Comparison of ENCODE assay signal across 1 cellular context in the genomic region with DNA sequence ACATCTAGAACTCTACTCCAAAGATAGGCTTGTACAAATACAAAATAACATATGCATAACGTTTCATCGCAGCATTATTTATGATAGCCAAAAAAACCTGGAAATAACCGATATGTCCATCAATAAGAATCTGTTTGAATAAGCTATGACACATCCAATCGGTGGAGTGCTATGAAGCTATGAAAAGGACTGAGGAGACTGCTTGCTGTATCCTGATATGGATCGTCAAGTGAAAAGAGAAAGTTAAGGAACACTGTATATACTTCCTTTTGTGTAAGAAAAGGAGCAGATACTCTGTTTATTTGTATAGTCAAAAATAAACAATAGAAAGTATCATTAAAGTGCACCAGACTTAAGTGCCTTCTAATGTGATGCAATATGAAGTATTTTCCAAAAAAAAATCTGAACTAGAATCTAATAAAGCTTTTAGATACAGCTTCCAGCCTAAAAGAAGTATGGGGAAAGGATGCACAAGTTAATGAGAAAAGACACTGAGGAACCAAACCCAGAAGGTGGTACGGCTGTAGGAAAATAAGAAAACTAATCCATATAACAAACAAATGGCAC.
TF ChIP-seq lines count a peak whose summit lies in the region.

No MANE protein-coding gene starts in this region.

TF ChIP-seq in H1, 55 proteins besides CTCF, POLR2A, EP300 and RAD21:
- TF ChIP-seq, protein P1, sequence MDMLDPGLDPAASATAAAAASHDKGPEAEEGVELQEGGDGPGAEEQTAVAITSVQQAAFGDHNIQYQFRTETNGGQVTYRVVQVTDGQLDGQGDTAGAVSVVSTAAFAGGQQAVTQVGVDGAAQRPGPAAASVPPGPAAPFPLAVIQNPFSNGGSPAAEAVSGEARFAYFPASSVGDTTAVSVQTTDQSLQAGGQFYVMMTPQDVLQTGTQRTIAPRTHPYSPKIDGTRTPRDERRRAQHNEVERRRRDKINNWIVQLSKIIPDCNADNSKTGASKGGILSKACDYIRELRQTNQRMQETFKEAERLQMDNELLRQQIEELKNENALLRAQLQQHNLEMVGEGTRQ (IDR thresholded peaks at IDR 0.05; ENCODE audit: low read length): no peak
- TF ChIP-seq EZH2 (IDR thresholded peaks at IDR 0.05; ENCODE audit: low read depth, low read length, severe bottlenecking): no peak
- no peak for TF ChIP-seq TCF12 (IDR thresholded peaks at IDR 0.05; ENCODE audit: low read depth, low read length)
- no peak for TF ChIP-seq SIRT6 (IDR thresholded peaks at IDR 0.05; ENCODE audit: low read length)
- TF ChIP-seq BACH1 (IDR thresholded peaks at IDR 0.05; ENCODE audit: low read length): no peak
- TF ChIP-seq PHF8 (conservative IDR thresholded peaks at IDR 0.05; ENCODE audit: low read depth, low read length): no peak
- TF ChIP-seq RBBP5 (IDR thresholded peaks at IDR 0.05; ENCODE audit: borderline replicate concordance, low read depth, low read length): no peak
- no peak for TF ChIP-seq SAP30 (IDR thresholded peaks at IDR 0.05; ENCODE audit: insufficient read depth, insufficient replicate concordance, low read length)
- TF ChIP-seq SP1 (IDR thresholded peaks at IDR 0.05; ENCODE audit: low read depth, low read length): no peak
- TF ChIP-seq SIX5 (IDR thresholded peaks at IDR 0.05; ENCODE audit: low read depth, low read length): no peak
- TF ChIP-seq POLR2AphosphoS5 (IDR thresholded peaks at IDR 0.05; ENCODE audit: low read depth, low read length): no peak
- no peak for TF ChIP-seq YY1 (IDR thresholded peaks at IDR 0.05; ENCODE audit: low read depth, low read length)
- TF ChIP-seq SP4 (IDR thresholded peaks at IDR 0.05; ENCODE audit: low read length): no peak
- no peak for TF ChIP-seq ASH2L (IDR thresholded peaks at IDR 0.05; ENCODE audit: low read length)
- no peak for TF ChIP-seq CHD1 (IDR thresholded peaks at IDR 0.05; ENCODE audit: low read depth, low read length)
- no peak for TF ChIP-seq RFX5 (IDR thresholded peaks at IDR 0.05; ENCODE audit: borderline replicate concordance, low read depth, low read length)
